8 cellular contexts compared by ENCODE assay signal in the genomic region with DNA sequence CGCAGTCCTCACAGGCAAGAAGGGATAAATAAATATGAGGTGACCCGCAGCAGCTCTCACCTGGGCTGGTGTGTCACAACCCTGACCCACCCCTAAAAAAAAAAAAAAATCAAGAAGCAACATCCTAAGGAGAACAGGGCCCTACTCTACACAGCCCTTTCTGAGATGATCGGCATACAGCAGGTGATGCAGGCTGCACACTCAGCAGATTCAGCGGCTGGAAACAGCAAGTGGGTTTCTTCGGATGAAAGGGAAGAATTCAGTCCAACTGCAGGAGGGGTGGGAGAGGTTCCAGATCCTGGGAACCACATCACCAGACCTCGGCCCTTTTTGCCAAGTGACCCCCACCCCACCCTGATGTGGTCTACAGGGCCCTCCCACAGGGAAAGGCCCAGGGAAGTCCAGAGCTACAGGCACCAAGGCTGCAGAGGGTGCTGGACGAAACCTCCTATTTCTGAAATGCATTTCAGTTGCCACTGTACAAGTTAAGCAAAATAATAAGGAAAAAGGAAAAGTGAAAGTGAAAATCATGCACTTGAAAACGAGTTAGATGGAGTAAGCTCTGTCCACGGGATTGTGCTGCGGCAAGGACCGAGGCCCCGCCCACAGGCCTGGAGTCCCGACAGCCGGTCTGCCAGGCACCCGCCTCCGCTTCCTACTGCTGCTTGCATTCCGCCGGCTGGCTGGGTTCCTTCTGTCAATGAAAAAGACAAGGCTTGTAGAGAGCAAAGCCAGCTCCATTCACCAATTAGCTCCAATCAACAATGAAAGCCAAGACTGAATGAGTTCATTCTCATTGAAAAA. TPM values are rescaled to one million over a fixed set of nuclear protein-coding genes. Genes with fewer than 3 reads are reported as not detected.
A peak's percentile ranks its signal among the peaks of the same experiment; 100 is the strongest.
DNase-seq lines count a peak whose midpoint lies in the region; ATAC-seq and TF ChIP-seq lines count a peak whose summit lies in the region.

No MANE protein-coding gene starts in this region.

- TF ChIP-seq CTCF in foreskin keratinocyte (conservative IDR thresholded peaks at IDR 0.05) (no peak), nephron (IDR thresholded peaks at IDR 0.05; ENCODE audit: unreplicated experiment in 3 of 3) (no peak), transverse colon (IDR thresholded peaks at IDR 0.05) (no peak)

- H3K4me1 ChIP-seq in HUES48 (ENCODE audit: control insufficient read depth, insufficient read depth, low read length) (peaks cover 37% of the 10 kb centered on the region), foreskin keratinocyte (no peaks in the 10 kb centered on the region), transverse colon (peaks cover 13 to 45% (median 32%) of the 10 kb centered on the region in 4 donors)

- intact Hi-C loops in transverse colon (cut with DNase I; ENCODE audit: low total_unique reads), result no loop called here

- peaks cover 45% of the 10 kb centered on the region for H3K36me3 Mint-ChIP-seq in nephron (ENCODE audit: low read depth)

- H3K27ac ChIP-seq in HUES48 (ENCODE audit: low read depth, low read length) (peak overlapping the region; percentile 71), foreskin keratinocyte (no peak overlapping the region), transverse colon (peak overlapping the region; percentile 69 to 81 (median 74))

- peak overlapping the region; percentile 49 to 80 (median 58) for H3K27ac Mint-ChIP-seq in nephron

- peak overlapping the region in 2 of 3 experiments; percentile 13 to 61 for H3K4me3 Mint-ChIP-seq in nephron

- WGBS in transverse colon (ENCODE audit: low coverage in 1 of 2), 2 donors, result 31 to 100% methylated on average over 2 to 18 of the region's 18 CpGs

- TF ChIP-seq EP300 in transverse colon (IDR thresholded peaks at IDR 0.05; ENCODE audit: low read depth), result no peak

- H3K4me1 Mint-ChIP-seq in nephron, result peaks cover 30% of the 10 kb centered on the region

- TF ChIP-seq POLR2A in transverse colon (IDR thresholded peaks at IDR 0.05), result no peak

- H3K9me3 ChIP-seq in HUES48 (ENCODE audit: control insufficient read depth, insufficient read depth, low read length) (no peaks in the 10 kb centered on the region), transverse colon (no peaks in the 10 kb centered on the region)

- H3K4me3 ChIP-seq in HUES48 (ENCODE audit: low read depth, low read length), result 0 out of 2 replicates have a peak overlapping the region, but pooled peaks have one; percentile 16
- peak overlapping the region in 1 of 4 donors; percentile 31 for H3K4me3 ChIP-seq in transverse colon

- H3K27me3 ChIP-seq in HUES48 (ENCODE audit: control insufficient read depth, insufficient read depth, low read length) (no peaks in the 10 kb centered on the region), foreskin keratinocyte (no peaks in the 10 kb centered on the region), transverse colon (no peaks in the 10 kb centered on the region)

- ATAC-seq in foreskin keratinocyte, result peak; percentile 39
- no peak for ATAC-seq in GM21576 (IDR thresholded peaks at IDR 0.05; ENCODE audit: unreplicated experiment)

- no peaks in the 10 kb centered on the region for H3K9me3 Mint-ChIP-seq in nephron

- no peak overlapping the region for H3K9ac ChIP-seq in HUES48 (ENCODE audit: low read depth, low read length)

- H3K36me3 ChIP-seq in HUES48 (ENCODE audit: control insufficient read depth, insufficient read depth, low read length), result peaks cover 52% of the 10 kb centered on the region
- peaks cover 0 to 6% (median 3%) of the 10 kb centered on the region in 4 donors for H3K36me3 ChIP-seq in transverse colon

- peak; percentile 46 for DNase-seq in activated naive CD4-positive, alpha-beta T cell treated with anti-CD3 and anti-CD28 coated beads, Interleukin-2, amount 50 U/mL, for 16 hours
- DNase-seq in foreskin keratinocyte (no peak), transverse colon (peak; percentile 86), NCI-H774 (lab: John Stamatoyannopoulos, UW) (no peak), D341Med (ENCODE audit: low spot score) (no peak)

- in situ Hi-C loops in transverse colon (cut with MboI; ENCODE audit: low pct_ligation_motif_present in 1 of 4, low pct_unique_long_range_greater_than_20kb in 1 of 4, low sequenced_read_pairs in 3 of 4), result no loop called here

- no peaks in the 10 kb centered on the region for H3K27me3 Mint-ChIP-seq in nephron (ENCODE audit: low read depth)

RNA-seq across cellular contexts. Expression of a gene that starts 15.9 kb away (rescaled TPM):
- total RNA-seq in foreskin keratinocyte (36.9 and 52.6 TPM in 2 replicates), transverse colon (10 to 100 TPM in 1 of 4 donors, 1 to 10 TPM in 1, not detected in 2; 8.2 to 16.2 TPM)
- polyA plus RNA-seq in foreskin keratinocyte, result 165 and 166 TPM in 2 replicates

RNA-seq across cellular contexts. Expression of a gene that starts 47.0 kb away (rescaled TPM):
- total RNA-seq in foreskin keratinocyte (137 and 151 TPM in 2 replicates), transverse colon (100 to 1,000 TPM in 3 of 4 donors, 10 to 100 TPM in 1; 63.6 to 140 (median 111) TPM)
- 95.9 and 105 TPM in 2 replicates for polyA plus RNA-seq in foreskin keratinocyte

RNA-seq across cellular contexts. Expression of a gene that starts 59.6 kb away (rescaled TPM):
- total RNA-seq in foreskin keratinocyte (2.4 and 3.2 TPM in 2 replicates), transverse colon (10 to 100 TPM; 12.4 to 40.0 (median 27.7) TPM)
- polyA plus RNA-seq in foreskin keratinocyte, result 2.6 and 2.8 TPM in 2 replicates

Comparison
In these comparisons a context has a peak if more than half of its experiments do, and no peak if none do; other contexts are left out.
1. DNase-seq: peak in activated naive CD4-positive, alpha-beta T cell treated with anti-CD3 and anti-CD28 coated beads, Interleukin-2, amount 50 U/mL, for 16 hours (single experiment) and transverse colon (single experiment); none in foreskin keratinocyte (0 of 2), NCI-H774 (single experiment) and D341Med (single experiment).